ENCODE assay signal across 8 cellular contexts in the genomic region with DNA sequence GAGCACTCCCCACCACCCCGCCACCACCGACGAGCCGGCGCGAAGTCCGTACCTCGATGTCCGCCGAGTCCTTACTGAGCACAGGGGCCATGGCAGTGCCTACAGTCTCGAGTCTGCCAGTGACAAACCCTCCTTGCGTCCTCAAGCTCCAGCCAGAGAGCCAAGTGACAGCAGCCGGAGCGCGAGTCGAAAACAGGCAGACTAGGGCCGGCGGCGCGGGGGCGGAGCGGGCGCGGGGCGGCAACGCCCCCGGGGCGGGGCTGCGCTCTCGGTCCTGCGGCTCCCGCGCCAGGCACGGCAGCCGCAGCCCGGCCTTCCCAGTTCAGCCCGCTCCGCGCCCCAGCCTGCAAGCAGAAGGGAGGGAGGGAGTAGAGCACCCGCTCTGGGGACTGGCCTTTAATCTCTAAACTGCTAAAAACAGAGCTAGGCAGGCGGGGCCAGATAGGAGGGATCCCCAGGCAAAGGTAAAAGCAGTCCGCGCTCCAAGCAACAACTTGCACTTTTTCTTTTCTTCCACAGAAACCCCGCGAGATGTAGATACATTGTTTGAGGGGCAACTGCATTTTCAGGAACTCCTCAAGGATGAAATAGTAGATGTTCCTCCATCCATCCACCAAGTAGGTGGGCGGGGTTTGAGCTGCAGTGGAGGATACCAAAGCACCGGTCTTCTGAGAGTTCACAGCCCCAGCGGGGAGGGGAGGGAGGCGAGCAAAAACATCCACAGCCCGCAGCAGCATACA. TPM values are rescaled to one million over a fixed set of nuclear protein-coding genes. Genes with fewer than 3 reads are reported as not detected.
A peak's percentile ranks its signal among the peaks of the same experiment; 100 is the strongest.
DNase-seq lines count a peak whose midpoint lies in the region; ATAC-seq and TF ChIP-seq lines count a peak whose summit lies in the region.

A gene (minus strand): TSS at position 203 of the 740 bp plus-strand sequence. CDS start 112 bp downstream, at position 91.

- TF ChIP-seq CTCF in NB4 (IDR thresholded peaks at IDR 0.05; ENCODE audit: low read depth, low read length) (no peak), ovary (IDR thresholded peaks at IDR 0.05) (no peak)

- H3K4me1 ChIP-seq in ovary (ENCODE audit: insufficient read depth) = peaks cover 3% of the 10 kb centered on the region
- peaks cover 11% of the 10 kb centered on the region for H3K4me1 ChIP-seq in thymus (ENCODE audit: control insufficient read depth, insufficient read depth, low read length)

- no peaks in the 10 kb centered on the region for H3K36me3 ChIP-seq in ovary
- H3K36me3 ChIP-seq in thymus (ENCODE audit: control insufficient read depth, insufficient read depth) = no peaks in the 10 kb centered on the region

- peaks cover 0 to 4% of the 10 kb centered on the region in 2 donors for H3K9me3 Mint-ChIP-seq in activated naive CD4-positive, alpha-beta T cell treated with anti-CD3 and anti-CD28 coated beads, Interleukin-2, amount 50 U/mL, for 72 hours

- no peak for TF ChIP-seq EP300 in ovary (IDR thresholded peaks at IDR 0.05)

- H3K27ac ChIP-seq in ovary (peak within 1 kb of the TSS; percentile 85 to 87), thymus (ENCODE audit: low read depth) (peak within 1 kb of the TSS; percentile 98)

- H3K9me3 ChIP-seq in ovary = no peaks in the 10 kb centered on the region
- no peaks in the 10 kb centered on the region for H3K9me3 ChIP-seq in thymus (ENCODE audit: control insufficient read depth)

- H3K36me3 Mint-ChIP-seq in activated naive CD4-positive, alpha-beta T cell treated with anti-CD3 and anti-CD28 coated beads, Interleukin-2, amount 50 U/mL, for 72 hours = no peaks in the 10 kb centered on the region

- peak; percentile 88 for ATAC-seq in HG02571 (IDR thresholded peaks at IDR 0.05; ENCODE audit: unreplicated experiment)
- peak; percentile 91 for ATAC-seq in SK-N-SH treated with all-trans-retinoic acid at 6 μM for 48 hours
- ATAC-seq in activated naive CD4-positive, alpha-beta T cell treated with anti-CD3 and anti-CD28 coated beads, Interleukin-2, amount 50 U/mL, for 72 hours = peak; percentile 88 to 90

- TF ChIP-seq POLR2A in NB4 (IDR thresholded peaks at IDR 0.05; ENCODE audit: extremely low read depth, insufficient read length) (peak; percentile 88), ovary (IDR thresholded peaks at IDR 0.05) (no peak)

- H3K4me3 ChIP-seq in GM08714 (ENCODE audit: low read length) = peak within 1 kb of the TSS; percentile 71
- peak within 1 kb of the TSS; percentile 93 for H3K4me3 ChIP-seq in NB4 (ENCODE audit: low read depth, low read length)
- H3K4me3 ChIP-seq in ovary = peak within 1 kb of the TSS; percentile 92
- peak within 1 kb of the TSS; percentile 86 for H3K4me3 ChIP-seq in thymus (ENCODE audit: low read length)

- peak within 1 kb of the TSS; percentile 88 to 94 for H3K27ac Mint-ChIP-seq in activated naive CD4-positive, alpha-beta T cell treated with anti-CD3 and anti-CD28 coated beads, Interleukin-2, amount 50 U/mL, for 72 hours

- H3K27me3 ChIP-seq in ovary (no peaks in the 10 kb centered on the region), thymus (ENCODE audit: control insufficient read depth, insufficient read depth) (no peaks in the 10 kb centered on the region)

- DNase-seq in NB4 (ENCODE audit: low read depth) (peak; percentile 93), head of caudate nucleus (peak; percentile 78 to 95 (median 90)), ovary (peak; percentile 77 to 87 (median 82))
- peak; percentile 84 to 85 for DNase-seq in activated naive CD4-positive, alpha-beta T cell treated with anti-CD3 and anti-CD28 coated beads, Interleukin-2, amount 50 U/mL, for 72 hours (ENCODE audit: low spot score in 2 of 2)

- WGBS in ovary, 3 donors = 0% methylated on average over 36 to 50 of the region's 50 CpGs
- WGBS in thymus = under 1% methylated on average over 50 of the region's 50 CpGs

- intact Hi-C loops in head of caudate nucleus (cut with DNase I) (loop anchor here (10.0 kb wide), 2 partner anchors 134 to 776 kb away; no protein-coding TSS in a partner anchor), ovary (cut with DNase I) (no loop called here)

TF ChIP-seq in SK-N-SH treated with all-trans-retinoic acid at 6 μM for 48 hours, 23 proteins besides CTCF, POLR2A, EP300 and RAD21:
- no peak for TF ChIP-seq BACH2 (CRISPR knock-in tag; IDR thresholded peaks at IDR 0.05; ENCODE audit: borderline replicate concordance)
- TF ChIP-seq ZNF70 (CRISPR knock-in tag; IDR thresholded peaks at IDR 0.05) = 0 out of 2 replicates have a peak, but pooled peaks have one; percentile 28
- no peak for TF ChIP-seq ISL1 (CRISPR knock-in tag; IDR thresholded peaks at IDR 0.05)
- TF ChIP-seq ZNF8 (CRISPR knock-in tag; IDR thresholded peaks at IDR 0.05) = no peak

RNA-seq across cellular contexts. Expression of the gene that starts here (rescaled TPM):
- 10 to 100 TPM; 10.7 to 11.7 TPM for total RNA-seq in activated naive CD4-positive, alpha-beta T cell treated with anti-CD3 and anti-CD28 coated beads, Interleukin-2, amount 50 U/mL, for 72 hours
- 10 to 100 TPM; 31.7 to 45.9 (median 39.3) TPM for total RNA-seq in ovary
- polyA plus RNA-seq in ovary (10 to 100 TPM; 17.2 to 23.9 TPM), thymus (13.1 TPM)

Comparison
In these comparisons a context has a peak if more than half of its experiments do, and no peak if none do; other contexts are left out.
1. Peak in every context shown above with its lines: DNase-seq, ATAC-seq, H3K4me3 ChIP-seq and H3K27ac ChIP-seq.